8 cellular contexts compared by ENCODE assay signal in the genomic region with DNA sequence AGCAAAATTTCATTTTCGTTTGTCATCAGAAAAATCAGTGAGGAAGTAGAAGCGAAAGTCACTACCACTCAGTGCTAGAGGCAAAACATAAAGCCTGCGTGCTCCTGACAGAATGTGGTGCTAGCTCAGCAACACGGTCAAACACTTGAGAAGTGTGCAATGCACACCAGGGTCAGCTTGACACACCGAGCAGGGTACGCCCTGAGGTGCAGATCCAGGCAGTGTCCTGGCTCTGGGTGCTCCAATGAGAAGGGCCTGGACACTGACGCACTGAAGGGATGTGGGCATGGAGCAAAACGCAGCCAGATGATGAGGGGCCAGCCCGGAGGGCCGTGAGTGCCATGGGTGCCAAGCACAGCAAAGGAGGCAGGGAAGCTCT. TPM values are rescaled to one million over a fixed set of nuclear protein-coding genes. Genes with fewer than 3 reads are reported as not detected.
A peak's percentile ranks its signal among the peaks of the same experiment; 100 is the strongest.
DNase-seq lines count a peak whose midpoint lies in the region; ATAC-seq, FAIRE-seq and TF ChIP-seq lines count a peak whose summit lies in the region.

No MANE protein-coding gene starts in this region.

- H3K27me3 ChIP-seq in MM.1S (replicated peaks; ENCODE audit: insufficient read depth, low read length) (no peaks in the 10 kb centered on the region), right atrium auricular region (no peaks in the 10 kb centered on the region)

- 0 out of 2 replicates have a peak overlapping the region, but pooled peaks have one; percentile 30 for H2AFZ ChIP-seq in MM.1S (ENCODE audit: low read length)

- peaks cover 22% of the 10 kb centered on the region for H3F3A ChIP-seq in MM.1S (ENCODE audit: insufficient read depth, low read length)

- DNase-seq in MM.1S (peak; percentile 71), right atrium auricular region (ENCODE audit: low spot score) (no peak), H54 (ENCODE audit: insufficient read length, low spot score) (no peak), SK-N-DZ (ENCODE audit: low spot score) (no peak), DMS79 treated with DMSO at 0.1 percent for 48 hours (lab: John Stamatoyannopoulos, UW) (no peak), 8988T (no peak)

- H3K79me2 ChIP-seq in MM.1S (ENCODE audit: low read length), result no peaks in the 10 kb centered on the region

- H3K4me1 ChIP-seq in MM.1S (ENCODE audit: low read length), result peaks cover 15% of the 10 kb centered on the region
- peaks cover 0 to 12% of the 10 kb centered on the region in 2 donors for H3K4me1 ChIP-seq in right atrium auricular region

- H3K4me3 ChIP-seq in MM.1S (ENCODE audit: low read length) (peak overlapping the region; percentile 66), right atrium auricular region (no peak overlapping the region)

- H3K36me3 ChIP-seq in MM.1S (replicated peaks; ENCODE audit: insufficient read depth, low read length), result no peaks in the 10 kb centered on the region
- peaks cover 13% of the 10 kb centered on the region for H3K36me3 ChIP-seq in right atrium auricular region

- TF ChIP-seq POLR2A in GM18505 (IDR thresholded peaks at IDR 0.05; ENCODE audit: borderline replicate concordance, extremely low read depth, insufficient read depth, insufficient read length), result no peak
- no peak for TF ChIP-seq POLR2A in H54 (IDR thresholded peaks at IDR 0.05; ENCODE audit: low read depth, low read length)

- peak overlapping the region; percentile 96 for H3K4me2 ChIP-seq in MM.1S (ENCODE audit: low read depth, low read length)

- FAIRE-seq in H54 (lab: Jason Lieb, UNC), result no peak

- TF ChIP-seq CTCF in MM.1S (IDR thresholded peaks at IDR 0.05; ENCODE audit: low read length) (no peak), right atrium auricular region (IDR thresholded peaks at IDR 0.05) (no peak)

- H3K9me2 ChIP-seq in MM.1S (replicated peaks; ENCODE audit: insufficient read depth, low read length), result no peaks in the 10 kb centered on the region

- no peaks in the 10 kb centered on the region for H4K20me1 ChIP-seq in MM.1S (ENCODE audit: insufficient read depth, low read length)

- ATAC-seq in GM18505 (IDR thresholded peaks at IDR 0.05; ENCODE audit: unreplicated experiment) (peak; percentile 38), GM21717 (IDR thresholded peaks at IDR 0.05; ENCODE audit: unreplicated experiment) (peak; percentile 46)

- H3K9ac ChIP-seq in MM.1S (ENCODE audit: low read length), result peak overlapping the region; percentile 71

- H3K9me3 ChIP-seq in MM.1S (replicated peaks; ENCODE audit: insufficient read depth, low read length) (no peaks in the 10 kb centered on the region), right atrium auricular region (no peaks in the 10 kb centered on the region)

- H3K27ac ChIP-seq in MM.1S (ENCODE audit: low read length) (peak overlapping the region; percentile 100), right atrium auricular region (peak overlapping the region; percentile 32 to 55)

RNA-seq across cellular contexts. Expression of gene RNASET2, which starts 5.9 kb away (rescaled TPM):
- total RNA-seq in right atrium auricular region, result 10 to 100 TPM; 24.2 to 33.1 TPM
- 14.5 and 14.9 TPM in 2 replicates for polyA plus RNA-seq in SK-N-DZ (2014; cell fraction: cytosol; rRNA removed)
- 19.2 and 20.8 TPM in 2 replicates for polyA plus RNA-seq in SK-N-DZ (2014; cell fraction: nucleus; rRNA removed)

RNA-seq across cellular contexts. Expression of gene CEP43, which starts 48.8 kb away (rescaled TPM):
- total RNA-seq in right atrium auricular region, result 1 to 10 TPM; 6.7 to 8.8 TPM
- 33.1 and 38.1 TPM in 2 replicates for polyA plus RNA-seq in SK-N-DZ (2014; cell fraction: cytosol; rRNA removed)
- 48.7 and 63.1 TPM in 2 replicates for polyA plus RNA-seq in SK-N-DZ (2014; cell fraction: nucleus; rRNA removed)
